ENCODE assay signal across 14 cellular contexts in the genomic region with DNA sequence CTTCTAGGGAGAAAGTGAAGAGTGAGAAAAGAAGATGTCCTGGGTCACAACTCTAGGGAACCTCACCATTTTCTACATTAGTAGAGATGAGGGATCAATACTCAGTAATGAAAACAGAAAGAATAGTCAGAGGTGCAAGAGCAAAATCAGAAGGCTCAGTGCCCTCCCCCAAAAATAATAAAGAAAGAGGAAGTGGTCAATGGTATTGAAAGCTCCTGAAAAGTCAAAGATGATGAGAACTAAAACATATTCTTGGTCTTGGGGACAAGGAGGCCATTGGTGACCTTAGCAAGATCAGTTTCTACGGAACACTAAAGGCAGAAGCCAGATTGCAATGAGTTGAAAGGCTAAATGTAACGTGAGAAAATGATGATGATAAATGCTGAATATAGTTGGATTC. TPM values are rescaled to one million over a fixed set of nuclear protein-coding genes. Genes with fewer than 3 reads are reported as not detected.
DNase-seq lines count a peak whose midpoint lies in the region; ATAC-seq lines count a peak whose summit lies in the region.
"Had no signal": no experiment of that assay in that cellular context is flagged by ENCODE, and none has a peak within 500 bp of the region (broad histone marks: within the 10 kb centered on the region; RNA-seq: fewer than 3 reads in every experiment).

No MANE protein-coding gene starts in this region.

- intact Hi-C loops in activated CD4-positive, alpha-beta memory T cell treated with anti-CD3 and anti-CD28 coated beads for 36 hours (cut with micrococcal nuclease) = no loop called here

- peaks cover 2% of the 10 kb centered on the region for H3K36me3 Mint-ChIP-seq in activated CD4-positive, alpha-beta memory T cell treated with anti-CD3 and anti-CD28 coated beads for 36 hours

- POLR2A ChIA-PET in activated CD4-positive, alpha-beta memory T cell treated with anti-CD3 and anti-CD28 coated beads for 36 hours (lab: Charles Lee) = no interaction called here

- CTCF ChIA-PET in activated CD4-positive, alpha-beta memory T cell treated with anti-CD3 and anti-CD28 coated beads for 36 hours (lab: Charles Lee) = interaction anchor here (1.1 kb wide), 1 partner anchor 346 kb away, joined by 3 read pairs; no protein-coding TSS in a partner anchor

- no peak overlapping the region for H3K4me3 Mint-ChIP-seq in activated CD4-positive, alpha-beta memory T cell treated with anti-CD3 and anti-CD28 coated beads for 36 hours
- H3K4me3 Mint-ChIP-seq: activated naive CD8-positive, alpha-beta T cell treated with anti-CD3 and anti-CD28 coated beads, Interleukin-2, amount 10 ng/mL, durations not matched to agents 7 days and 5 days had no signal

- DNase-seq in NOMO-1 (lab: John Stamatoyannopoulos, UW; ENCODE audit: unreplicated experiment in 2 of 2) = peak; percentile 40 to 66
- no peak for DNase-seq in activated CD4-positive, alpha-beta memory T cell treated with anti-CD3 and anti-CD28 coated beads for 36 hours
- no peak for DNase-seq in NCI-H2081 treated with DMSO at 0.1 percent for 48 hours (lab: John Stamatoyannopoulos, UW)
- DNase-seq in COLO668 (lab: John Stamatoyannopoulos, UW; ENCODE audit: unreplicated experiment) = no peak
- DNase-seq in CD1c-positive myeloid dendritic cell (ENCODE audit: extremely low spot score) = no peak
- DNase-seq: activated naive CD8-positive, alpha-beta T cell treated with anti-CD3 and anti-CD28 coated beads, Interleukin-2, amount 10 ng/mL, durations not matched to agents 7 days and 5 days; GM23248; kidney glomerular epithelial cell; NCI-H2029 treated with DMSO at 0.1 percent for 48 hours; PC-3; transverse colon had no signal

- no peaks in the 10 kb centered on the region for H3K9me3 Mint-ChIP-seq in activated CD4-positive, alpha-beta memory T cell treated with anti-CD3 and anti-CD28 coated beads for 36 hours
- H3K9me3 Mint-ChIP-seq: activated naive CD8-positive, alpha-beta T cell treated with anti-CD3 and anti-CD28 coated beads, Interleukin-2, amount 10 ng/mL, durations not matched to agents 7 days and 5 days had no signal

- ATAC-seq in GM18508 (IDR thresholded peaks at IDR 0.05; ENCODE audit: insufficient read depth, unreplicated experiment) = peak; percentile 41
- peak; percentile 63 for ATAC-seq in GM21390 (IDR thresholded peaks at IDR 0.05; ENCODE audit: unreplicated experiment)
- ATAC-seq in HG03064 (IDR thresholded peaks at IDR 0.05; ENCODE audit: low read depth, unreplicated experiment) = peak; percentile 57
- ATAC-seq: PC-3 had no signal

- no peaks in the 10 kb centered on the region for H3K27me3 Mint-ChIP-seq in activated CD4-positive, alpha-beta memory T cell treated with anti-CD3 and anti-CD28 coated beads for 36 hours
- H3K27me3 Mint-ChIP-seq: activated naive CD8-positive, alpha-beta T cell treated with anti-CD3 and anti-CD28 coated beads, Interleukin-2, amount 10 ng/mL, durations not matched to agents 7 days and 5 days had no signal

- H3K27ac Mint-ChIP-seq in activated CD4-positive, alpha-beta memory T cell treated with anti-CD3 and anti-CD28 coated beads for 36 hours = no peak overlapping the region
- H3K27ac Mint-ChIP-seq: activated naive CD8-positive, alpha-beta T cell treated with anti-CD3 and anti-CD28 coated beads, Interleukin-2, amount 10 ng/mL, durations not matched to agents 7 days and 5 days had no signal

- peaks cover 22% of the 10 kb centered on the region for H3K4me1 Mint-ChIP-seq in activated CD4-positive, alpha-beta memory T cell treated with anti-CD3 and anti-CD28 coated beads for 36 hours (ENCODE audit: low read depth)

RNA-seq across cellular contexts. Expression of gene MYO1B, which starts 24.5 kb away (rescaled TPM):
- 10 to 100 TPM; 13.5 to 15.6 TPM for total RNA-seq in activated CD4-positive, alpha-beta memory T cell treated with anti-CD3 and anti-CD28 coated beads for 36 hours

Comparison
In these comparisons a context has a peak if more than half of its experiments do, and no peak if none do; other contexts are left out.
1. DNase-seq: peak in NOMO-1 (2 of 2); none in activated CD4-positive, alpha-beta memory T cell treated with anti-CD3 and anti-CD28 coated beads for 36 hours (single experiment), NCI-H2081 treated with DMSO at 0.1 percent for 48 hours (single experiment), COLO668 (single experiment) and CD1c-positive myeloid dendritic cell (single experiment).
2. Peak in every context shown above with its lines, with median percentiles within 50 percentile points of each other: ATAC-seq.